29 cellular contexts compared by ENCODE assay signal in the genomic region with DNA sequence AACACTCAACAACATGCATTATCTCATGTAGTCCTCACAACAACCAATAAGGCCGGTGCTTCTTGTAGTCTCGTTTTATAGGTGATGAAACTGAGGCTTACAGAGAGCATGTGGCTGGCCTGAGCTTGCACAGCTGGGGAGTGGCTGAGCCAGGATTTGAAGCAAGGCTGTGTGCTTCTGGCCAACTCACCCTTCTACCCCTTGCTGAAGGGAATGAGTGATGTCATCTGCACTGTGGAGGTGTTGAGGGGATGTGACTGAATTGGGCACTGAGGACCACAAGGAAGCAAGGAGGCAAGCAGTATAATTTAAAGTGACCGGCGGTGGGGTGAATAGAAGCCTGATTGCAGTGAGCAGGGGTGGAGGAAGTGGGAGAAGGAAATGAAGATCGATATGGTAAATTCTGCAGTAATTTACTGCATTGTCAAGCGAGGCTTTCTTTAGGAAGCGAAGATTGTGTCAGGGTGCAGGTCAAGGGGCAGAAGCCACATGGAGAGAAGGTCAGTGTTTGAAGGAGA.
"Had no signal": no experiment of that assay in that cellular context is flagged by ENCODE, and none has a peak within 500 bp of the region (broad histone marks: within the 10 kb centered on the region; RNA-seq: fewer than 3 reads in every experiment).

No MANE protein-coding gene starts in this region.

- DNase-seq: colonic mucosa; effector CD8-positive, alpha-beta T cell; endodermal cell; glutamatergic neuron; heart right ventricle; hippocampal formation; left cardiac atrium; left lung; mammary epithelial cell; midbrain; naive thymus-derived CD4-positive, alpha-beta T cell; posterior cingulate gyrus; psoas muscle; right cardiac atrium; spleen; stimulated activated CD4-positive, alpha-beta T cell treated with anti-CD3 and anti-CD28 coated beads, Interleukin-4, amount 100 ng/mL, for 4 hours; stimulated activated naive CD8-positive, alpha-beta T cell treated with anti-CD3 and anti-CD28 coated beads, Interleukin-15, Interleukin-2, amounts not matched to agents 100 U/mL and 50 U/mL, for 24 hours; substantia nigra; testis; tibial artery; upper lobe of left lung had no signal

- H3K9me3 ChIP-seq: colonic mucosa, heart right ventricle, left lung, psoas muscle, spleen, testis, tibial artery, upper lobe of left lung had no signal

- H3K27ac ChIP-seq: colonic mucosa, epithelial cell of prostate, foreskin keratinocyte, heart right ventricle, left lung, psoas muscle, skin epidermis, spleen, testis, tibial artery, upper lobe of left lung had no signal

- H3K4me3 Mint-ChIP-seq: dendritic cell treated with granulocyte-macrophage colony-stimulating factor and Interleukin-4, amounts not matched to agents 40 ng/mL and 50 ng/mL, for 4 days; endodermal cell; naive thymus-derived CD4-positive, alpha-beta T cell; nephron; stimulated activated memory B cell treated with anti-CD40 and anti-IgM and Interleukin-4, amounts not matched to agents 10 μg/mL and 1 μg/mL and 100 μg/mL, for 72 hours had no signal

- H3K4me1 Mint-ChIP-seq: naive thymus-derived CD4-positive, alpha-beta T cell; nephron; stimulated activated memory B cell treated with anti-CD40 and anti-IgM and Interleukin-4, amounts not matched to agents 10 μg/mL and 1 μg/mL and 100 μg/mL, for 72 hours had no signal

- H3K36me3 ChIP-seq: colonic mucosa, heart right ventricle, left lung, spleen, tibial artery, upper lobe of left lung had no signal

- FAIRE-seq: islet of Langerhans, urothelium cell line had no signal

- H3K36me3 Mint-ChIP-seq: stimulated activated memory B cell treated with anti-CD40 and anti-IgM and Interleukin-4, amounts not matched to agents 10 μg/mL and 1 μg/mL and 100 μg/mL, for 72 hours had no signal

- H3K27me3 ChIP-seq: colonic mucosa, foreskin keratinocyte, testis, tibial artery, upper lobe of left lung had no signal

- H3K9me3 Mint-ChIP-seq: dendritic cell treated with granulocyte-macrophage colony-stimulating factor and Interleukin-4, amounts not matched to agents 40 ng/mL and 50 ng/mL, for 4 days had no signal

- H3K4me1 ChIP-seq: colonic mucosa, foreskin keratinocyte, heart right ventricle, left lung, psoas muscle, spleen, testis, tibial artery, upper lobe of left lung had no signal

- H3K27ac Mint-ChIP-seq: dendritic cell treated with granulocyte-macrophage colony-stimulating factor and Interleukin-4, amounts not matched to agents 40 ng/mL and 50 ng/mL, for 4 days; endodermal cell; naive thymus-derived CD4-positive, alpha-beta T cell; nephron; stimulated activated memory B cell treated with anti-CD40 and anti-IgM and Interleukin-4, amounts not matched to agents 10 μg/mL and 1 μg/mL and 100 μg/mL, for 72 hours had no signal

- H3K4me3 ChIP-seq: colonic mucosa, heart right ventricle, left lung, psoas muscle, skin epidermis, spleen, testis, tibial artery, upper lobe of left lung had no signal
